In the genomic region with DNA sequence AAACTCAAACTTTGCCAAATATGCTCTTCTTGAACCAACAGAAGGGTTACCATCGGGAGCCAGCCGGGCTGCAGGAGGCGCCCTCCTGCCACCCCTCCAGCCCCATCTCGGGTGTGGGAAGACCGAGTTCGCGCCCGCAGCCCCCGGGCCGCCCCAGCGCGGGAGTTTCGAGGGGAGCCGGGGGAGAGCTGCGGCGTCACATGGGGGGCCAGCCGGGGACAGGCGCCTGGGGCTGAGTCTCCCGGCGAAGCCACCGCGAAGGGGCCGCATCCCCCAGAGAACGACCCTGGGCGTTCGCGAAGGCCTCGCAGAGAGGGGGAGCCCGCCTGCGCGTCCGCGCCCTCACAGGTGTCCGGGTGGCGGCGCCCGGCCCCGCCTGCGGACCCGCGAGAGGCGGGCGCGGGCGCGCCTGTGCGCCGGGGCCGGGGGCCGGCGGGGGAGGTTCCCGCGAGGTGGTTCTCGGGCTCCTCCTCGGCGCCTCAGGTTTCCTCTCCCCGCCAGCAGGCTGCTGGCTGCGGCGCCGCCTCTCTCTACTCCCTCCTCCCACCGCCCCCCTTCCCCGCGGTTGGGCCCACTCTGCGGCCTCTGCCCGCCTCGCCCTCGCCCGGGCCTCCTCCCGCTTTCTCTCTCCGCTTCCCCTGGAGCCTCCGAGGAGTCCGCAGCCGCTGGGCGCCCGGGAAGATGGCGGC, we compare ENCODE assay signal across 2 cellular contexts.
TF ChIP-seq lines count a peak whose summit lies in the region.

A gene with protein sequence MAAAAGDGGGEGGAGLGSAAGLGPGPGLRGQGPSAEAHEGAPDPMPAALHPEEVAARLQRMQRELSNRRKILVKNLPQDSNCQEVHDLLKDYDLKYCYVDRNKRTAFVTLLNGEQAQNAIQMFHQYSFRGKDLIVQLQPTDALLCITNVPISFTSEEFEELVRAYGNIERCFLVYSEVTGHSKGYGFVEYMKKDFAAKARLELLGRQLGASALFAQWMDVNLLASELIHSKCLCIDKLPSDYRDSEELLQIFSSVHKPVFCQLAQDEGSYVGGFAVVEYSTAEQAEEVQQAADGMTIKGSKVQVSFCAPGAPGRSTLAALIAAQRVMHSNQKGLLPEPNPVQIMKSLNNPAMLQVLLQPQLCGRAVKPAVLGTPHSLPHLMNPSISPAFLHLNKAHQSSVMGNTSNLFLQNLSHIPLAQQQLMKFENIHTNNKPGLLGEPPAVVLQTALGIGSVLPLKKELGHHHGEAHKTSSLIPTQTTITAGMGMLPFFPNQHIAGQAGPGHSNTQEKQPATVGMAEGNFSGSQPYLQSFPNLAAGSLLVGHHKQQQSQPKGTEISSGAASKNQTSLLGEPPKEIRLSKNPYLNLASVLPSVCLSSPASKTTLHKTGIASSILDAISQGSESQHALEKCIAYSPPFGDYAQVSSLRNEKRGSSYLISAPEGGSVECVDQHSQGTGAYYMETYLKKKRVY (plus strand): TSS at position 584 of the 689 bp plus-strand sequence. CDS start 98 bp downstream, at position 682.

TF ChIP-seq in A549, 52 proteins besides CTCF, POLR2A, EP300 and RAD21:
- no peak for TF ChIP-seq CBX2 (IDR thresholded peaks at IDR 0.05; ENCODE audit: borderline replicate concordance, low read depth)
- no peak for TF ChIP-seq ZFP36 (IDR thresholded peaks at IDR 0.05; ENCODE audit: borderline replicate concordance, partially characterized antibody)
- TF ChIP-seq NFE2L2 (conservative IDR thresholded peaks at IDR 0.05; ENCODE audit: low read length) = no peak
- TF ChIP-seq JUN (IDR thresholded peaks at IDR 0.05) = 0 out of 5 replicates have a peak, but pooled peaks of 1 of the 2 experiments have one; percentile 47
- no peak for TF ChIP-seq GATA3 (IDR thresholded peaks at IDR 0.05; ENCODE audit: borderline replicate concordance)
- TF ChIP-seq HOXA7 (CRISPR knock-in tag; IDR thresholded peaks at IDR 0.05) = no peak
- TF ChIP-seq RFX5 (IDR thresholded peaks at IDR 0.05) = no peak
- TF ChIP-seq, protein P1, sequence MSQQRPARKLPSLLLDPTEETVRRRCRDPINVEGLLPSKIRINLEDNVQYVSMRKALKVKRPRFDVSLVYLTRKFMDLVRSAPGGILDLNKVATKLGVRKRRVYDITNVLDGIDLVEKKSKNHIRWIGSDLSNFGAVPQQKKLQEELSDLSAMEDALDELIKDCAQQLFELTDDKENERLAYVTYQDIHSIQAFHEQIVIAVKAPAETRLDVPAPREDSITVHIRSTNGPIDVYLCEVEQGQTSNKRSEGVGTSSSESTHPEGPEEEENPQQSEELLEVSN (IDR thresholded peaks at IDR 0.05; ENCODE audit: borderline replicate concordance, low read depth) = peak; percentile 63; the same call in 1 of the 2 replicates
- no peak for TF ChIP-seq ZNF302 (CRISPR knock-in tag; IDR thresholded peaks at IDR 0.05)
- TF ChIP-seq, protein P2, sequence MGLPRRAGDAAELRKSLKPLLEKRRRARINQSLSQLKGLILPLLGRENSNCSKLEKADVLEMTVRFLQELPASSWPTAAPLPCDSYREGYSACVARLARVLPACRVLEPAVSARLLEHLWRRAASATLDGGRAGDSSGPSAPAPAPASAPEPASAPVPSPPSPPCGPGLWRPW (IDR thresholded peaks at IDR 0.05) = no peak
- TF ChIP-seq PHF8 (IDR thresholded peaks at IDR 0.05; ENCODE audit: borderline replicate concordance, low read depth) = 0 out of 2 replicates have a peak, but pooled peaks have one; percentile 30
- TF ChIP-seq ESRRA (IDR thresholded peaks at IDR 0.05; ENCODE audit: borderline replicate concordance, low read length) = no peak
- TF ChIP-seq SMC3 (IDR thresholded peaks at IDR 0.05) = peak; percentile 58
- TF ChIP-seq HOXB5 (CRISPR knock-in tag; IDR thresholded peaks at IDR 0.05) = no peak
- TF ChIP-seq, protein P3, sequence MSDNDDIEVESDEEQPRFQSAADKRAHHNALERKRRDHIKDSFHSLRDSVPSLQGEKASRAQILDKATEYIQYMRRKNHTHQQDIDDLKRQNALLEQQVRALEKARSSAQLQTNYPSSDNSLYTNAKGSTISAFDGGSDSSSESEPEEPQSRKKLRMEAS (IDR thresholded peaks at IDR 0.05) = peak; percentile 36; the same call in 1 of the 2 replicates

TF ChIP-seq in IMR-90, 13 proteins besides CTCF, POLR2A, EP300 and RAD21:
- TF ChIP-seq BHLHE40 (IDR thresholded peaks at IDR 0.05; ENCODE audit: low read depth, low read length) = no peak
- TF ChIP-seq CHD1 (IDR thresholded peaks at IDR 0.05; ENCODE audit: low read depth, low read length) = no peak
- TF ChIP-seq MAZ (IDR thresholded peaks at IDR 0.05; ENCODE audit: borderline replicate concordance, low read depth, low read length) = peak; percentile 85; the same call in 1 of the 2 replicates
- TF ChIP-seq, protein P4, sequence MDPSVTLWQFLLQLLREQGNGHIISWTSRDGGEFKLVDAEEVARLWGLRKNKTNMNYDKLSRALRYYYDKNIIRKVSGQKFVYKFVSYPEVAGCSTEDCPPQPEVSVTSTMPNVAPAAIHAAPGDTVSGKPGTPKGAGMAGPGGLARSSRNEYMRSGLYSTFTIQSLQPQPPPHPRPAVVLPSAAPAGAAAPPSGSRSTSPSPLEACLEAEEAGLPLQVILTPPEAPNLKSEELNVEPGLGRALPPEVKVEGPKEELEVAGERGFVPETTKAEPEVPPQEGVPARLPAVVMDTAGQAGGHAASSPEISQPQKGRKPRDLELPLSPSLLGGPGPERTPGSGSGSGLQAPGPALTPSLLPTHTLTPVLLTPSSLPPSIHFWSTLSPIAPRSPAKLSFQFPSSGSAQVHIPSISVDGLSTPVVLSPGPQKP (IDR thresholded peaks at IDR 0.05; ENCODE audit: borderline replicate concordance, low read depth, low read length) = no peak
